ENCODE assay signal across 1 cellular context in the genomic region with DNA sequence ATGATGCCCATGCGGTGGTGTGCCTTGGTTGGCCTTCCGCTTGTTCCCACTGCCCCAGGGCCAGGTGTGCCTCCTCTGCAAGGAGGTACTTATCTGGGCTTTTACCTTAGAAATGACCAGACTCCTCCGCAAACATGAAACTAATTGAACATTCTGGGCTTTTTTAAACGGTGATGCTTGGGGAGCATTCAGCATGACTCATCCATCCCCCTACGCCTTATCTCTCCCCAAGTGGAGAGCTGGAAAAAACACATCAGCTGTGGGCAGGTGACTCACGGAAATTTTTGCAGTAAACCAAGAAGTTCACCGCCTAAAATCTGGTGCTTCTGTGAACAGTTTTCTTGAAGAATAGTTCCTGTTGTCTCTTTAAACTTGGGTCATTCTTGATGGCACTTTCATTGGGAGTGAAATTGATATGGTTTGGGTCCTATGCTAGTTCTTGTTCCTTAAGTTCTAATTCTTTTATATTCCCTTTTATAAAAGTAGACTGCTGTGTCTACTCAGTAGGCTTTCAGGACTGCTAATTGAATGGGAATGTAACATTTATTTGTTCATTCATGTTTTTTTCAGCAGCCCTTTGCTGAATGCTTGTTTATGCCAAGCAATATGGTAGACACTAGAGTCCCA.
TF ChIP-seq lines count a peak whose summit lies in the region.

No MANE protein-coding gene starts in this region.

TF ChIP-seq in K562, 482 proteins besides CTCF, POLR2A, EP300 and RAD21 (continued from another document and continues in another):
- TF ChIP-seq, protein P1, sequence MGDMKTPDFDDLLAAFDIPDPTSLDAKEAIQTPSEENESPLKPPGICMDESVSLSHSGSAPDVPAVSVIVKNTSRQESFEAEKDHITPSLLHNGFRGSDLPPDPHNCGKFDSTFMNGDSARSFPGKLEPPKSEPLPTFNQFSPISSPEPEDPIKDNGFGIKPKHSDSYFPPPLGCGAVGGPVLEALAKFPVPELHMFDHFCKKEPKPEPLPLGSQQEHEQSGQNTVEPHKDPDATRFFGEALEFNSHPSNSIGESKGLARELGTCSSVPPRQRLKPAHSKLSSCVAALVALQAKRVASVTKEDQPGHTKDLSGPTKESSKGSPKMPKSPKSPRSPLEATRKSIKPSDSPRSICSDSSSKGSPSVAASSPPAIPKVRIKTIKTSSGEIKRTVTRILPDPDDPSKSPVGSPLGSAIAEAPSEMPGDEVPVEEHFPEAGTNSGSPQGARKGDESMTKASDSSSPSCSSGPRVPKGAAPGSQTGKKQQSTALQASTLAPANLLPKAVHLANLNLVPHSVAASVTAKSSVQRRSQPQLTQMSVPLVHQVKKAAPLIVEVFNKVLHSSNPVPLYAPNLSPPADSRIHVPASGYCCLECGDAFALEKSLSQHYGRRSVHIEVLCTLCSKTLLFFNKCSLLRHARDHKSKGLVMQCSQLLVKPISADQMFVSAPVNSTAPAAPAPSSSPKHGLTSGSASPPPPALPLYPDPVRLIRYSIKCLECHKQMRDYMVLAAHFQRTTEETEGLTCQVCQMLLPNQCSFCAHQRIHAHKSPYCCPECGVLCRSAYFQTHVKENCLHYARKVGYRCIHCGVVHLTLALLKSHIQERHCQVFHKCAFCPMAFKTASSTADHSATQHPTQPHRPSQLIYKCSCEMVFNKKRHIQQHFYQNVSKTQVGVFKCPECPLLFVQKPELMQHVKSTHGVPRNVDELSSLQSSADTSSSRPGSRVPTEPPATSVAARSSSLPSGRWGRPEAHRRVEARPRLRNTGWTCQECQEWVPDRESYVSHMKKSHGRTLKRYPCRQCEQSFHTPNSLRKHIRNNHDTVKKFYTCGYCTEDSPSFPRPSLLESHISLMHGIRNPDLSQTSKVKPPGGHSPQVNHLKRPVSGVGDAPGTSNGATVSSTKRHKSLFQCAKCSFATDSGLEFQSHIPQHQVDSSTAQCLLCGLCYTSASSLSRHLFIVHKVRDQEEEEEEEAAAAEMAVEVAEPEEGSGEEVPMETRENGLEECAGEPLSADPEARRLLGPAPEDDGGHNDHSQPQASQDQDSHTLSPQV (IDR thresholded peaks at IDR 0.05): no peak
- TF ChIP-seq CAMTA2 (CRISPR knock-in tag; conservative IDR thresholded peaks at IDR 0.05) (no peak), SNIP1 (IDR thresholded peaks at IDR 0.05; ENCODE audit: low read depth) (no peak), PTBP1 (IDR thresholded peaks at IDR 0.05; ENCODE audit: low read depth, low read length) (no peak), DACH1 (IDR thresholded peaks at IDR 0.05; ENCODE audit: partially characterized antibody) (peak; percentile 83), SOX6 (IDR thresholded peaks at IDR 0.05) (peak; percentile 66), FOSL1 (tag; conservative IDR thresholded peaks at IDR 0.05) (peak; percentile 100), NFE2L1 (tag; IDR thresholded peaks at IDR 0.05; ENCODE audit: borderline replicate concordance, low read depth) (0 out of 2 replicates have a peak, but pooled peaks have one; percentile 21), MYC (IDR thresholded peaks at IDR 0.05; ENCODE audit: low read depth, low read length) (no peak), MYC (CRISPR knock-in tag; IDR thresholded peaks at IDR 0.05; ENCODE audit: borderline replicate concordance, low read depth) (no peak), ZNF143 (CRISPR knock-in tag; IDR thresholded peaks at IDR 0.05) (no peak), L3MBTL2 (IDR thresholded peaks at IDR 0.05) (peak; percentile 22; the same call in 1 of the 2 replicates), ZBED1 (IDR thresholded peaks at IDR 0.05) (no peak), CCNT2 (IDR thresholded peaks at IDR 0.05; ENCODE audit: borderline replicate concordance, extremely low read depth, insufficient read length, low read depth, low read length) (peak; percentile 59), TEAD4 (IDR thresholded peaks at IDR 0.05; ENCODE audit: low read length) (peak; percentile 75), TEAD4 (CRISPR knock-in tag; IDR thresholded peaks at IDR 0.05; ENCODE audit: borderline replicate concordance) (no peak)
- TF ChIP-seq, protein P2, sequence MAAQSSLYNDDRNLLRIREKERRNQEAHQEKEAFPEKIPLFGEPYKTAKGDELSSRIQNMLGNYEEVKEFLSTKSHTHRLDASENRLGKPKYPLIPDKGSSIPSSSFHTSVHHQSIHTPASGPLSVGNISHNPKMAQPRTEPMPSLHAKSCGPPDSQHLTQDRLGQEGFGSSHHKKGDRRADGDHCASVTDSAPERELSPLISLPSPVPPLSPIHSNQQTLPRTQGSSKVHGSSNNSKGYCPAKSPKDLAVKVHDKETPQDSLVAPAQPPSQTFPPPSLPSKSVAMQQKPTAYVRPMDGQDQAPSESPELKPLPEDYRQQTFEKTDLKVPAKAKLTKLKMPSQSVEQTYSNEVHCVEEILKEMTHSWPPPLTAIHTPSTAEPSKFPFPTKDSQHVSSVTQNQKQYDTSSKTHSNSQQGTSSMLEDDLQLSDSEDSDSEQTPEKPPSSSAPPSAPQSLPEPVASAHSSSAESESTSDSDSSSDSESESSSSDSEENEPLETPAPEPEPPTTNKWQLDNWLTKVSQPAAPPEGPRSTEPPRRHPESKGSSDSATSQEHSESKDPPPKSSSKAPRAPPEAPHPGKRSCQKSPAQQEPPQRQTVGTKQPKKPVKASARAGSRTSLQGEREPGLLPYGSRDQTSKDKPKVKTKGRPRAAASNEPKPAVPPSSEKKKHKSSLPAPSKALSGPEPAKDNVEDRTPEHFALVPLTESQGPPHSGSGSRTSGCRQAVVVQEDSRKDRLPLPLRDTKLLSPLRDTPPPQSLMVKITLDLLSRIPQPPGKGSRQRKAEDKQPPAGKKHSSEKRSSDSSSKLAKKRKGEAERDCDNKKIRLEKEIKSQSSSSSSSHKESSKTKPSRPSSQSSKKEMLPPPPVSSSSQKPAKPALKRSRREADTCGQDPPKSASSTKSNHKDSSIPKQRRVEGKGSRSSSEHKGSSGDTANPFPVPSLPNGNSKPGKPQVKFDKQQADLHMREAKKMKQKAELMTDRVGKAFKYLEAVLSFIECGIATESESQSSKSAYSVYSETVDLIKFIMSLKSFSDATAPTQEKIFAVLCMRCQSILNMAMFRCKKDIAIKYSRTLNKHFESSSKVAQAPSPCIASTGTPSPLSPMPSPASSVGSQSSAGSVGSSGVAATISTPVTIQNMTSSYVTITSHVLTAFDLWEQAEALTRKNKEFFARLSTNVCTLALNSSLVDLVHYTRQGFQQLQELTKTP (IDR thresholded peaks at IDR 0.05; ENCODE audit: low read depth in 1 of 2, partially characterized antibody in 2 of 2): no peak
- TF ChIP-seq, protein P3, sequence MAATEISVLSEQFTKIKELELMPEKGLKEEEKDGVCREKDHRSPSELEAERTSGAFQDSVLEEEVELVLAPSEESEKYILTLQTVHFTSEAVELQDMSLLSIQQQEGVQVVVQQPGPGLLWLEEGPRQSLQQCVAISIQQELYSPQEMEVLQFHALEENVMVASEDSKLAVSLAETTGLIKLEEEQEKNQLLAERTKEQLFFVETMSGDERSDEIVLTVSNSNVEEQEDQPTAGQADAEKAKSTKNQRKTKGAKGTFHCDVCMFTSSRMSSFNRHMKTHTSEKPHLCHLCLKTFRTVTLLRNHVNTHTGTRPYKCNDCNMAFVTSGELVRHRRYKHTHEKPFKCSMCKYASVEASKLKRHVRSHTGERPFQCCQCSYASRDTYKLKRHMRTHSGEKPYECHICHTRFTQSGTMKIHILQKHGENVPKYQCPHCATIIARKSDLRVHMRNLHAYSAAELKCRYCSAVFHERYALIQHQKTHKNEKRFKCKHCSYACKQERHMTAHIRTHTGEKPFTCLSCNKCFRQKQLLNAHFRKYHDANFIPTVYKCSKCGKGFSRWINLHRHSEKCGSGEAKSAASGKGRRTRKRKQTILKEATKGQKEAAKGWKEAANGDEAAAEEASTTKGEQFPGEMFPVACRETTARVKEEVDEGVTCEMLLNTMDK (IDR thresholded peaks at IDR 0.05; ENCODE audit: borderline replicate concordance, insufficient read depth, low read depth, low read length, poor library complexity, severe bottlenecking): no peak
- TF ChIP-seq, protein P4, sequence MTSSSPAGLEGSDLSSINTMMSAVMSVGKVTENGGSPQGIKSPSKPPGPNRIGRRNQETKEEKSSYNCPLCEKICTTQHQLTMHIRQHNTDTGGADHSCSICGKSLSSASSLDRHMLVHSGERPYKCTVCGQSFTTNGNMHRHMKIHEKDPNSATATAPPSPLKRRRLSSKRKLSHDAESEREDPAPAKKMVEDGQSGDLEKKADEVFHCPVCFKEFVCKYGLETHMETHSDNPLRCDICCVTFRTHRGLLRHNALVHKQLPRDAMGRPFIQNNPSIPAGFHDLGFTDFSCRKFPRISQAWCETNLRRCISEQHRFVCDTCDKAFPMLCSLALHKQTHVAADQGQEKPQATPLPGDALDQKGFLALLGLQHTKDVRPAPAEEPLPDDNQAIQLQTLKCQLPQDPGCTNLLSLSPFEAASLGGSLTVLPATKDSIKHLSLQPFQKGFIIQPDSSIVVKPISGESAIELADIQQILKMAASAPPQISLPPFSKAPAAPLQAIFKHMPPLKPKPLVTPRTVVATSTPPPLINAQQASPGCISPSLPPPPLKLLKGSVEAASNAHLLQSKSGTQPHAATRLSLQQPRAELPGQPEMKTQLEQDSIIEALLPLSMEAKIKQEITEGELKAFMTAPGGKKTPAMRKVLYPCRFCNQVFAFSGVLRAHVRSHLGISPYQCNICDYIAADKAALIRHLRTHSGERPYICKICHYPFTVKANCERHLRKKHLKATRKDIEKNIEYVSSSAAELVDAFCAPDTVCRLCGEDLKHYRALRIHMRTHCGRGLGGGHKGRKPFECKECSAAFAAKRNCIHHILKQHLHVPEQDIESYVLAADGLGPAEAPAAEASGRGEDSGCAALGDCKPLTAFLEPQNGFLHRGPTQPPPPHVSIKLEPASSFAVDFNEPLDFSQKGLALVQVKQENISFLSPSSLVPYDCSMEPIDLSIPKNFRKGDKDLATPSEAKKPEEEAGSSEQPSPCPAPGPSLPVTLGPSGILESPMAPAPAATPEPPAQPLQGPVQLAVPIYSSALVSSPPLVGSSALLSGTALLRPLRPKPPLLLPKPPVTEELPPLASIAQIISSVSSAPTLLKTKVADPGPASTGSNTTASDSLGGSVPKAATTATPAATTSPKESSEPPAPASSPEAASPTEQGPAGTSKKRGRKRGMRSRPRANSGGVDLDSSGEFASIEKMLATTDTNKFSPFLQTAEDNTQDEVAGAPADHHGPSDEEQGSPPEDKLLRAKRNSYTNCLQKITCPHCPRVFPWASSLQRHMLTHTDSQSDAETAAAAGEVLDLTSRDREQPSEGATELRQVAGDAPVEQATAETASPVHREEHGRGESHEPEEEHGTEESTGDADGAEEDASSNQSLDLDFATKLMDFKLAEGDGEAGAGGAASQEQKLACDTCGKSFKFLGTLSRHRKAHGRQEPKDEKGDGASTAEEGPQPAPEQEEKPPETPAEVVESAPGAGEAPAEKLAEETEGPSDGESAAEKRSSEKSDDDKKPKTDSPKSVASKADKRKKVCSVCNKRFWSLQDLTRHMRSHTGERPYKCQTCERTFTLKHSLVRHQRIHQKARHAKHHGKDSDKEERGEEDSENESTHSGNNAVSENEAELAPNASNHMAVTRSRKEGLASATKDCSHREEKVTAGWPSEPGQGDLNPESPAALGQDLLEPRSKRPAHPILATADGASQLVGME (CRISPR knock-in tag; IDR thresholded peaks at IDR 0.05): no peak
- TF ChIP-seq, protein P5, sequence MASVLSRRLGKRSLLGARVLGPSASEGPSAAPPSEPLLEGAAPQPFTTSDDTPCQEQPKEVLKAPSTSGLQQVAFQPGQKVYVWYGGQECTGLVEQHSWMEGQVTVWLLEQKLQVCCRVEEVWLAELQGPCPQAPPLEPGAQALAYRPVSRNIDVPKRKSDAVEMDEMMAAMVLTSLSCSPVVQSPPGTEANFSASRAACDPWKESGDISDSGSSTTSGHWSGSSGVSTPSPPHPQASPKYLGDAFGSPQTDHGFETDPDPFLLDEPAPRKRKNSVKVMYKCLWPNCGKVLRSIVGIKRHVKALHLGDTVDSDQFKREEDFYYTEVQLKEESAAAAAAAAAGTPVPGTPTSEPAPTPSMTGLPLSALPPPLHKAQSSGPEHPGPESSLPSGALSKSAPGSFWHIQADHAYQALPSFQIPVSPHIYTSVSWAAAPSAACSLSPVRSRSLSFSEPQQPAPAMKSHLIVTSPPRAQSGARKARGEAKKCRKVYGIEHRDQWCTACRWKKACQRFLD (CRISPR knock-in tag; IDR thresholded peaks at IDR 0.05): no peak
- TF ChIP-seq, protein P6, sequence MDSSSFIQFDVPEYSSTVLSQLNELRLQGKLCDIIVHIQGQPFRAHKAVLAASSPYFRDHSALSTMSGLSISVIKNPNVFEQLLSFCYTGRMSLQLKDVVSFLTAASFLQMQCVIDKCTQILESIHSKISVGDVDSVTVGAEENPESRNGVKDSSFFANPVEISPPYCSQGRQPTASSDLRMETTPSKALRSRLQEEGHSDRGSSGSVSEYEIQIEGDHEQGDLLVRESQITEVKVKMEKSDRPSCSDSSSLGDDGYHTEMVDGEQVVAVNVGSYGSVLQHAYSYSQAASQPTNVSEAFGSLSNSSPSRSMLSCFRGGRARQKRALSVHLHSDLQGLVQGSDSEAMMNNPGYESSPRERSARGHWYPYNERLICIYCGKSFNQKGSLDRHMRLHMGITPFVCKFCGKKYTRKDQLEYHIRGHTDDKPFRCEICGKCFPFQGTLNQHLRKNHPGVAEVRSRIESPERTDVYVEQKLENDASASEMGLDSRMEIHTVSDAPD (CRISPR knock-in tag; IDR thresholded peaks at IDR 0.05): no peak
- TF ChIP-seq, protein P7, sequence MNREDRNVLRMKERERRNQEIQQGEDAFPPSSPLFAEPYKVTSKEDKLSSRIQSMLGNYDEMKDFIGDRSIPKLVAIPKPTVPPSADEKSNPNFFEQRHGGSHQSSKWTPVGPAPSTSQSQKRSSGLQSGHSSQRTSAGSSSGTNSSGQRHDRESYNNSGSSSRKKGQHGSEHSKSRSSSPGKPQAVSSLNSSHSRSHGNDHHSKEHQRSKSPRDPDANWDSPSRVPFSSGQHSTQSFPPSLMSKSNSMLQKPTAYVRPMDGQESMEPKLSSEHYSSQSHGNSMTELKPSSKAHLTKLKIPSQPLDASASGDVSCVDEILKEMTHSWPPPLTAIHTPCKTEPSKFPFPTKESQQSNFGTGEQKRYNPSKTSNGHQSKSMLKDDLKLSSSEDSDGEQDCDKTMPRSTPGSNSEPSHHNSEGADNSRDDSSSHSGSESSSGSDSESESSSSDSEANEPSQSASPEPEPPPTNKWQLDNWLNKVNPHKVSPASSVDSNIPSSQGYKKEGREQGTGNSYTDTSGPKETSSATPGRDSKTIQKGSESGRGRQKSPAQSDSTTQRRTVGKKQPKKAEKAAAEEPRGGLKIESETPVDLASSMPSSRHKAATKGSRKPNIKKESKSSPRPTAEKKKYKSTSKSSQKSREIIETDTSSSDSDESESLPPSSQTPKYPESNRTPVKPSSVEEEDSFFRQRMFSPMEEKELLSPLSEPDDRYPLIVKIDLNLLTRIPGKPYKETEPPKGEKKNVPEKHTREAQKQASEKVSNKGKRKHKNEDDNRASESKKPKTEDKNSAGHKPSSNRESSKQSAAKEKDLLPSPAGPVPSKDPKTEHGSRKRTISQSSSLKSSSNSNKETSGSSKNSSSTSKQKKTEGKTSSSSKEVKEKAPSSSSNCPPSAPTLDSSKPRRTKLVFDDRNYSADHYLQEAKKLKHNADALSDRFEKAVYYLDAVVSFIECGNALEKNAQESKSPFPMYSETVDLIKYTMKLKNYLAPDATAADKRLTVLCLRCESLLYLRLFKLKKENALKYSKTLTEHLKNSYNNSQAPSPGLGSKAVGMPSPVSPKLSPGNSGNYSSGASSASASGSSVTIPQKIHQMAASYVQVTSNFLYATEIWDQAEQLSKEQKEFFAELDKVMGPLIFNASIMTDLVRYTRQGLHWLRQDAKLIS (CRISPR knock-in tag; IDR thresholded peaks at IDR 0.05): no peak
- TF ChIP-seq, protein P8, sequence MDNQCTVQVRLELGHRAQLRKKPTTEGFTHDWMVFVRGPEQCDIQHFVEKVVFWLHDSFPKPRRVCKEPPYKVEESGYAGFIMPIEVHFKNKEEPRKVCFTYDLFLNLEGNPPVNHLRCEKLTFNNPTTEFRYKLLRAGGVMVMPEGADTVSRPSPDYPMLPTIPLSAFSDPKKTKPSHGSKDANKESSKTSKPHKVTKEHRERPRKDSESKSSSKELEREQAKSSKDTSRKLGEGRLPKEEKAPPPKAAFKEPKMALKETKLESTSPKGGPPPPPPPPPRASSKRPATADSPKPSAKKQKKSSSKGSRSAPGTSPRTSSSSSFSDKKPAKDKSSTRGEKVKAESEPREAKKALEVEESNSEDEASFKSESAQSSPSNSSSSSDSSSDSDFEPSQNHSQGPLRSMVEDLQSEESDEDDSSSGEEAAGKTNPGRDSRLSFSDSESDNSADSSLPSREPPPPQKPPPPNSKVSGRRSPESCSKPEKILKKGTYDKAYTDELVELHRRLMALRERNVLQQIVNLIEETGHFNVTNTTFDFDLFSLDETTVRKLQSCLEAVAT (IDR thresholded peaks at IDR 0.05): no peak
